Comparison of ENCODE assay signal across 8 cellular contexts in the genomic region with DNA sequence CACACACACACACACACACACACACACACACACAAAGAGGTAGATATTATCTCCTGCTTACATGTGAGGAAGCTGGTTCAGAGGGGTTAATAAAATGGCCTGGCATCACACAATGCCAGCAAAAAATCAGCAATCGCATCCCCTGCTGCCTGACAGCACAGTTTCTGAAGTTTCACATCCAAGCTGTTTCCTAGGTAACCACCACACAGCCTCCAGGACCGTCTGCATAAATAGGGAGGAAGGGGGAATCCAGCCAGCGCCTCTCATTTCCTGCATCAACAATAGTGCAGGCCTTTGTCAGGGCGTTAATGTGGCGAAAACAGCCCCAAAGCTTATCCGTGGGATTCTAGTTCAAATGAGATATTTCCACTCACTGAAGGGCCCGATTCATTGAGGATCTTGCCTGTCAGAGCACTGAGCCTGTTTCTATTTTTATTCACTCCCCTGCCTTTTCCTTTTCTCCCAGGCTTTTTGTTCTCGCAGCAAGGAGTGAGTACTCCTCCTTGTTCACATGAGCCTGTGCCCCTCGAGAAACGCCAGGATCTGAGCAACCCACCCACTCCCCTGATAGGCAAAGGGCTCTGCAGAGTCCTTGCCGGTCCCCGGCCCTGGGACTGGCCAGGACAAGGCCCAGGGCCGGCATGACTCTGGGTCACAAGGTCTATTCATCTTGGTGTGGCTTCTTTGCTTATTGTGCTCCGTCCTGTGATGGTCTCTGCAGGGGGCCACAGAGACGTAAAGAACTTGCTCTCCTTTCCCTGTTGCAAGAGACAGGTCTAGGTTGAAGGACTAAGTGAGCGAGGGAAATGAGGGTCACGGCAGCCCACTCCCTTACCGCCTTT. TPM values are rescaled to one million over a fixed set of nuclear protein-coding genes. Genes with fewer than 3 reads are reported as not detected.
DNase-seq lines count a peak whose midpoint lies in the region; ATAC-seq, FAIRE-seq and TF ChIP-seq lines count a peak whose summit lies in the region.

No MANE protein-coding gene starts in this region.

- H3K79me2 ChIP-seq in H1 (ENCODE audit: control insufficient read depth in 1 of 2, insufficient read depth in 2 of 2, low read length in 2 of 2) = no peaks in the 10 kb centered on the region

- H3K4me3 ChIP-seq in H1 (ENCODE audit: extremely low read depth in 1 of 4, insufficient read depth in 2 of 4, low read depth in 3 of 4, low read length in 4 of 4) = peak overlapping the region in 1 of 4 experiments; percentile 28; a peak in 1 of 8 replicates
- no peak overlapping the region for H3K4me3 ChIP-seq in prostate gland
- H3K4me3 ChIP-seq in breast epithelium = no peak overlapping the region

- H3K9me3 ChIP-seq in H1 (ENCODE audit: insufficient read depth in 2 of 2, low read depth in 1 of 2, low read length in 1 of 2) (0 out of 4 replicates have a peak, but pooled peaks cover 0 to 4% of the 10 kb centered on the region in 2 experiments), prostate gland (no peaks in the 10 kb centered on the region), breast epithelium (no peaks in the 10 kb centered on the region)

- peak overlapping the region; percentile 84 for H2BK20ac ChIP-seq in H1 (ENCODE audit: low read length)

- H3K23me2 ChIP-seq in H1 (ENCODE audit: low read depth, low read length) = no peaks in the 10 kb centered on the region

- H3K36me3 ChIP-seq in H1 (ENCODE audit: control insufficient read depth in 2 of 4, insufficient read depth in 4 of 4, low read length in 3 of 4) (no peaks in the 10 kb centered on the region), prostate gland (no peaks in the 10 kb centered on the region), breast epithelium (no peaks in the 10 kb centered on the region)

- H3K4me1 ChIP-seq in H1 (replicated peaks in 1 of 4; ENCODE audit: control insufficient read depth in 3 of 4, insufficient read depth in 4 of 4, low read length in 3 of 4) (peaks cover 15 to 24% (median 20%) of the 10 kb centered on the region in 4 experiments), prostate gland (replicated peaks) (no peaks in the 10 kb centered on the region), breast epithelium (no peaks in the 10 kb centered on the region)

- peak; percentile 45 for DNase-seq in GM13977 (ENCODE audit: low spot score)
- peak; percentile 95 for DNase-seq in NCI-H748 (lab: John Stamatoyannopoulos, UW; ENCODE audit: unreplicated experiment)
- DNase-seq in H1 (ENCODE audit: low read depth in 1 of 2, low spot score in 2 of 2) = peak in 1 of 2 experiments; percentile 62
- DNase-seq in nucleus accumbens (lab: John Stamatoyannopoulos, UW) = peak in 54 of 56 donors; percentile 9 to 93 (median 66)
- DNase-seq in prostate gland (ENCODE audit: low spot score) = no peak
- no peak for DNase-seq in breast epithelium (ENCODE audit: low spot score in 2 of 2)
- DNase-seq in NCI-H2107 treated with DMSO at 0.1 percent for 48 hours (lab: John Stamatoyannopoulos, UW; ENCODE audit: unreplicated experiment) = no peak

- H4K5ac ChIP-seq in H1 (ENCODE audit: insufficient read length, low read depth, low read length) = no peak overlapping the region

- H2BK5ac ChIP-seq in H1 (ENCODE audit: low read depth, low read length) = peak overlapping the region; percentile 85; the same call in 1 of the 2 replicates

- no peak overlapping the region for H2BK120ac ChIP-seq in H1 (replicated peaks; ENCODE audit: low read depth, low read length)

- peak overlapping the region; percentile 86; the same call in 1 of the 2 replicates for H2AFZ ChIP-seq in H1 (ENCODE audit: low read length)

- TF ChIP-seq CTCF in GM13977 (IDR thresholded peaks at IDR 0.05; ENCODE audit: extremely low read depth, insufficient read depth, missing control alignments) (no peak), H1 (IDR thresholded peaks at IDR 0.05; ENCODE audit: control extremely low read depth in 1 of 3, insufficient read depth in 1 of 3, low read depth in 1 of 3, low read length in 3 of 3) (no peak), prostate gland (IDR thresholded peaks at IDR 0.05) (no peak), breast epithelium (IDR thresholded peaks at IDR 0.05) (no peak)

- H3K27me3 ChIP-seq in H1 (replicated peaks in 1 of 4; ENCODE audit: control insufficient read depth in 3 of 4, extremely low read depth in 1 of 4, insufficient read depth in 3 of 4, low read length in 3 of 4) (no peaks in the 10 kb centered on the region), prostate gland (replicated peaks; ENCODE audit: insufficient read depth) (no peaks in the 10 kb centered on the region), breast epithelium (no peaks in the 10 kb centered on the region)

- no peak overlapping the region for H3K56ac ChIP-seq in H1 (replicated peaks; ENCODE audit: insufficient read length, low read depth, low read length)

- H2BK15ac ChIP-seq in H1 (ENCODE audit: low read length) = peak overlapping the region; percentile 19; the same call in 1 of the 2 replicates

- peak overlapping the region; percentile 28 for H4K91ac ChIP-seq in H1 (replicated peaks; ENCODE audit: insufficient read length, low read length)

- H3K27ac ChIP-seq in H1 (ENCODE audit: low read depth, low read length) (peak overlapping the region; percentile 68), prostate gland (no peak overlapping the region), breast epithelium (no peak overlapping the region)

- TF ChIP-seq POLR2A in H1 (IDR thresholded peaks at IDR 0.05; ENCODE audit: control extremely low read depth in 1 of 2, low read depth in 2 of 2, low read length in 2 of 2) = no peak
- TF ChIP-seq POLR2A in prostate gland (IDR thresholded peaks at IDR 0.05) = no peak
- TF ChIP-seq POLR2A in breast epithelium (IDR thresholded peaks at IDR 0.05) = no peak

- no peak overlapping the region for H3K23ac ChIP-seq in H1 (ENCODE audit: insufficient read length)

- POLR2A ChIA-PET in H1 (lab: Charles Lee; ENCODE audit: partially characterized antibody) = interaction anchor here (0.9 to 4.0 kb wide), 14 partner anchors 8 to 87 kb away, joined by 3 to 32 read pairs (median 4); a partner anchor contains a TSS

- peak overlapping the region in 2 of 4 experiments; percentile 7 to 12; a peak in 3 of 7 replicates for H3K9ac ChIP-seq in H1 (replicated peaks in 1 of 4; ENCODE audit: extremely low read depth in 1 of 4, low read depth in 3 of 4, low read length in 3 of 4)

- no peak overlapping the region for H4K8ac ChIP-seq in H1 (ENCODE audit: extremely low read depth, insufficient read depth, low read length)

- peak overlapping the region; percentile 56; the same call in 1 of the 2 replicates for H2BK12ac ChIP-seq in H1 (ENCODE audit: low read depth, low read length)

- no peak overlapping the region for H3K14ac ChIP-seq in H1 (ENCODE audit: insufficient read length)

- no peak for TF ChIP-seq RAD21 in H1 (IDR thresholded peaks at IDR 0.05 in 1 of 2, conservative IDR thresholded peaks at IDR 0.05 in 1 of 2; ENCODE audit: low read depth in 2 of 2, low read length in 2 of 2)

- TF ChIP-seq EP300 in H1 (IDR thresholded peaks at IDR 0.05; ENCODE audit: borderline replicate concordance in 1 of 2, low read depth in 2 of 2, low read length in 2 of 2) = no peak

- FAIRE-seq in H1 (lab: Jason Lieb, UNC) = no peak

- in situ Hi-C loops in GM13977 (cut with MboI; ENCODE audit: low pct_unique_long_range_greater_than_20kb, low sequenced_read_pairs, unreplicated experiment) = no loop called here

- H3K4me2 ChIP-seq in H1 (ENCODE audit: insufficient read depth in 1 of 2, low read depth in 2 of 2, low read length in 2 of 2) = peak overlapping the region; percentile 43 to 67

- peak overlapping the region; percentile 71; the same call in 1 of the 2 replicates for H2AK5ac ChIP-seq in H1 (ENCODE audit: low read depth, low read length)

- no peaks in the 10 kb centered on the region; the same call in 1 of the 2 replicates for H3K79me1 ChIP-seq in H1 (ENCODE audit: low read depth, low read length)

- no peak overlapping the region for H3K4ac ChIP-seq in H1 (replicated peaks; ENCODE audit: insufficient read length, low read depth, low read length)

- CTCF ChIA-PET in H1 (lab: Charles Lee; ENCODE audit: partially characterized antibody) = interaction anchor here (0.7 to 4.5 kb wide), 18 partner anchors 11 to 171 kb away, joined by 3 to 25 read pairs (median 4); a partner anchor contains a TSS

- H4K20me1 ChIP-seq in H1 (replicated peaks in 1 of 2; ENCODE audit: control insufficient read depth in 1 of 2, insufficient read depth in 2 of 2, low read length in 2 of 2) = no peaks in the 10 kb centered on the region

- 38% methylated on average over 18 of the region's 18 CpGs; no CpG with 5 or more reads in 1 of the 2 experiments for WGBS in H1 (ENCODE audit: extremely low coverage in 1 of 2, insufficient coverage in 1 of 2, insufficient read length in 1 of 2, insufficient replicate concordance in 2 of 2, low coverage in 1 of 2, low lambda C conversion rate in 2 of 2, missing lambda C conversion rate in 1 of 2), 2 experiments
- WGBS in prostate gland = 60% methylated on average over 18 of the region's 18 CpGs

- ATAC-seq in HG03354 (IDR thresholded peaks at IDR 0.05; ENCODE audit: poor library complexity, severe bottlenecking, unreplicated experiment) = no peak

- intact Hi-C loops in prostate gland (cut with DNase I) = no loop called here
- intact Hi-C loops in breast epithelium (cut with DNase I; ENCODE audit: low total_unique reads) = loop anchor here (5.0 kb wide), 1 partner anchor 1023 kb away; no protein-coding TSS in a partner anchor

- peak overlapping the region; percentile 93 for H3K18ac ChIP-seq in H1 (ENCODE audit: extremely low read depth, low read length)

RNA-seq across cellular contexts. Expression of a gene that starts 32.7 kb away (rescaled TPM):
- total RNA-seq in H1 (2021; fragmentation: NEBNext Ultra II Directional; extraction: Animal tissue kit (Norgen Biotek cat#: 25700)) = 599 and 612 TPM in 2 replicates
- polyA plus RNA-seq in H1 (2011; rRNA removed) = 722 and 951 TPM in 2 replicates
- 899 TPM for polyA plus RNA-seq in H1 (2011; cell fraction: cytosol; rRNA removed)
- 619 TPM for polyA plus RNA-seq in H1 (2011; cell fraction: nucleus; rRNA removed)
- polyA plus RNA-seq in H1 (2012, experiment 1 of 2) = 543 to 843 TPM (median 779 TPM) in 4 replicates
- 645 TPM for polyA plus RNA-seq in H1 (2012, experiment 2 of 2)
- 579 TPM for polyA plus RNA-seq in H1 (2013, experiment 1 of 2)
- polyA plus RNA-seq in H1 (2013, experiment 2 of 2) = 581 TPM
- 449 and 484 TPM in 2 replicates for polyA minus RNA-seq in H1 (2011; rRNA and poly(A)+ RNA removed)
- 482 TPM for polyA minus RNA-seq in H1 (2011; cell fraction: cytosol; rRNA and poly(A)+ RNA removed)
- polyA minus RNA-seq in H1 (2011; cell fraction: nucleus; rRNA and poly(A)+ RNA removed) = 267 TPM
- total RNA-seq in prostate gland (1 to 10 TPM; 3.9 to 4.5 TPM), breast epithelium (1 to 10 TPM; 4.2 to 7.5 (median 7.3) TPM)

RNA-seq across cellular contexts. Expression of a gene that starts 37.4 kb away (rescaled TPM):
- total RNA-seq in H1 (2021; fragmentation: NEBNext Ultra II Directional; extraction: Animal tissue kit (Norgen Biotek cat#: 25700)) = 330 and 349 TPM in 2 replicates
- 315 and 408 TPM in 2 replicates for polyA plus RNA-seq in H1 (2011; rRNA removed)
- polyA plus RNA-seq in H1 (2011; cell fraction: cytosol; rRNA removed) = 319 TPM
- polyA plus RNA-seq in H1 (2011; cell fraction: nucleus; rRNA removed) = 327 TPM
- 269 to 376 TPM (median 351 TPM) in 4 replicates for polyA plus RNA-seq in H1 (2012, experiment 1 of 2)
- polyA plus RNA-seq in H1 (2012, experiment 2 of 2) = 288 TPM
- polyA plus RNA-seq in H1 (2013, experiment 1 of 2) = 294 TPM
- polyA plus RNA-seq in H1 (2013, experiment 2 of 2) = 283 TPM
- polyA minus RNA-seq in H1 (2011; rRNA and poly(A)+ RNA removed) = 135 and 152 TPM in 2 replicates
- 270 TPM for polyA minus RNA-seq in H1 (2011; cell fraction: cytosol; rRNA and poly(A)+ RNA removed)
- 83.7 TPM for polyA minus RNA-seq in H1 (2011; cell fraction: nucleus; rRNA and poly(A)+ RNA removed)
- total RNA-seq in prostate gland (10 to 100 TPM; 17.2 to 39.6 TPM), breast epithelium (10 to 100 TPM; 27.8 to 43.6 (median 36.0) TPM)

Comparison
In these comparisons a context has a peak if more than half of its experiments do, and no peak if none do; other contexts are left out.
1. DNase-seq: peak in GM13977 (single experiment), NCI-H748 (single experiment) and nucleus accumbens (54 of 56); none in prostate gland (single experiment), breast epithelium (0 of 2) and NCI-H2107 treated with DMSO at 0.1 percent for 48 hours (single experiment).
2. RNA of a gene that starts 32.7 kb away (total RNA-seq): 599 to 612 TPM in H1; 4.2 to 7.5 TPM in breast epithelium and 3.9 to 4.5 TPM in prostate gland; every median in the first group is over 10 times any median in the second.